3 cellular contexts compared by ENCODE assay signal in genomic region chr11:46565248-46565835, GRCh38.
TF ChIP-seq lines count a peak whose summit lies in the region.

No MANE protein-coding gene starts in this region.

TF ChIP-seq in SK-N-SH, 30 proteins besides CTCF, POLR2A, EP300 and RAD21:
- no peak for TF ChIP-seq USF1 (IDR thresholded peaks at IDR 0.05; ENCODE audit: borderline replicate concordance, low read depth)
- TF ChIP-seq GABPA (IDR thresholded peaks at IDR 0.05; ENCODE audit: low read depth) = no peak
- TF ChIP-seq MXI1 (IDR thresholded peaks at IDR 0.05; ENCODE audit: low read depth, low read length) = no peak
- TF ChIP-seq JUND (IDR thresholded peaks at IDR 0.05) = no peak

TF ChIP-seq in SK-N-SH treated with all-trans-retinoic acid at 6 μM for 48 hours, 23 proteins besides CTCF, POLR2A, EP300 and RAD21:
- no peak for TF ChIP-seq TCF4 (CRISPR knock-in tag; IDR thresholded peaks at IDR 0.05; ENCODE audit: borderline replicate concordance)
- TF ChIP-seq ZC3H10 (CRISPR knock-in tag; IDR thresholded peaks at IDR 0.05) = no peak
- no peak for TF ChIP-seq ISL1 (CRISPR knock-in tag; IDR thresholded peaks at IDR 0.05)
- TF ChIP-seq OSR1 (CRISPR knock-in tag; IDR thresholded peaks at IDR 0.05) = no peak
- TF ChIP-seq CSDC2 (CRISPR knock-in tag; IDR thresholded peaks at IDR 0.05) = no peak
- TF ChIP-seq CREB5 (CRISPR knock-in tag; IDR thresholded peaks at IDR 0.05; ENCODE audit: low read depth) = no peak
- no peak for TF ChIP-seq ARNTL (CRISPR knock-in tag; IDR thresholded peaks at IDR 0.05; ENCODE audit: borderline replicate concordance, low read depth)
- TF ChIP-seq ZNF70 (CRISPR knock-in tag; IDR thresholded peaks at IDR 0.05) = no peak
- no peak for TF ChIP-seq BACH2 (CRISPR knock-in tag; IDR thresholded peaks at IDR 0.05; ENCODE audit: borderline replicate concordance)
- TF ChIP-seq PPARA (CRISPR knock-in tag; IDR thresholded peaks at IDR 0.05; ENCODE audit: borderline replicate concordance) = no peak
- no peak for TF ChIP-seq RARB (CRISPR knock-in tag; IDR thresholded peaks at IDR 0.05)
- no peak for TF ChIP-seq ZFP30 (CRISPR knock-in tag; IDR thresholded peaks at IDR 0.05)
- TF ChIP-seq ZNF8 (CRISPR knock-in tag; IDR thresholded peaks at IDR 0.05) = no peak
- TF ChIP-seq SNAI2 (CRISPR knock-in tag; IDR thresholded peaks at IDR 0.05) = no peak
- no peak for TF ChIP-seq CSRNP3 (CRISPR knock-in tag; IDR thresholded peaks at IDR 0.05)
- no peak for TF ChIP-seq ZNF565 (CRISPR knock-in tag; conservative IDR thresholded peaks at IDR 0.05; ENCODE audit: low read depth)
- no peak for TF ChIP-seq ESRRG (CRISPR knock-in tag; IDR thresholded peaks at IDR 0.05)
TF ChIP-seq in SK-N-SH treated with all-trans-retinoic acid at 6 μM for 48 hours: peak in this region for 0.

TF ChIP-seq in K562, 482 proteins besides CTCF, POLR2A, EP300 and RAD21:
- TF ChIP-seq CBFA2T2 (conservative IDR thresholded peaks at IDR 0.05) (0 out of 2 replicates have a peak, but pooled peaks have one; percentile 29), TAL1 (IDR thresholded peaks at IDR 0.05) (peak; percentile 27; the same call in 1 of the 2 replicates), ZC3H11A (IDR thresholded peaks at IDR 0.05; ENCODE audit: low read depth, low read length) (no peak), ARID1B (IDR thresholded peaks at IDR 0.05) (peak; percentile 58), MAFG (tag; conservative IDR thresholded peaks at IDR 0.05) (no peak), RNF2 (IDR thresholded peaks at IDR 0.05) (no peak), ZNF12 (CRISPR knock-in tag; IDR thresholded peaks at IDR 0.05) (no peak), NFIC (IDR thresholded peaks at IDR 0.05) (peak; percentile 46), TCF3 (CRISPR knock-in tag; IDR thresholded peaks at IDR 0.05) (peak; percentile 60), NCOR1 (IDR thresholded peaks at IDR 0.05) (peak; percentile 26; the same call in 1 of the 2 replicates), KLF13 (tag; IDR thresholded peaks at IDR 0.05; ENCODE audit: borderline replicate concordance, low read depth) (no peak), CBFA2T3 (IDR thresholded peaks at IDR 0.05) (peak; percentile 52)
